12 cellular contexts compared by ENCODE assay signal in the genomic region with DNA sequence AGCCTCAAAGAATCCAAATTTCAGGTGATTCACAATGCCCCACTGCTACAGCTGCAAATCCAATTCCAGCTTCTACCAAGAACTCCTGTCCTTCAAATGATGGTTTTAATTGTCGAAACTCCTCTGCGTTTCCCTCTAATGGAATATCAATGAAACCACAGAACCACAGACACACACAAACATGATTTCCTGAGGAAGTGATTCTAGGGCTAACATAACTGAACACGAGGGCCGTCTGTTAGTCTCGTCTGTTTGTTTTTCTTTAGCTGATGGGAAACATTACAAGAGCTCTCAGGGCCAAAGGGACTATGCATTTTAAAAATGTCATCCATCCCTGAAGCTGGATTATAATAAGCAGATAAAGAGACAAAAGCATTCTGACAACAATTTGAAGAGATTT. TPM values are rescaled to one million over a fixed set of nuclear protein-coding genes. Genes with fewer than 3 reads are reported as not detected.
A peak's percentile ranks its signal among the peaks of the same experiment; 100 is the strongest.
DNase-seq lines count a peak whose midpoint lies in the region; ATAC-seq, FAIRE-seq and TF ChIP-seq lines count a peak whose summit lies in the region.
"Had no signal": no experiment of that assay in that cellular context is flagged by ENCODE, and none has a peak within 500 bp of the region (broad histone marks: within the 10 kb centered on the region; RNA-seq: fewer than 3 reads in every experiment).

No MANE protein-coding gene starts in this region.

- CTCF ChIA-PET in HepG2 (lab: Yijun Ruan, JAX; ENCODE audit: low intra/inter-chr PET ratio, low total read pairs) = no interaction called here
- CTCF ChIA-PET in endothelial cell of umbilical vein (lab: Charles Lee) = interaction anchor here (0.6 to 2.2 kb wide), 16 partner anchors 15 to 298 kb away, joined by 3 to 15 read pairs (median 3); partner anchors contain the start of gene RNF152

- H3K4me2 ChIP-seq in HepG2 (ENCODE audit: low read depth, low read length) (no peak overlapping the region), endothelial cell of umbilical vein (ENCODE audit: insufficient read depth, low read length) (peak overlapping the region; percentile 86)

- ATAC-seq in HepG2 (no peak), HG03097 (IDR thresholded peaks at IDR 0.05; ENCODE audit: low FRiP score, unreplicated experiment) (no peak)

- TF ChIP-seq EP300 in HepG2 (IDR thresholded peaks at IDR 0.05; ENCODE audit: low read depth in 2 of 2, low read length in 2 of 2) (no peak), HepG2 (CRISPR knock-in tag; IDR thresholded peaks at IDR 0.05; ENCODE audit: borderline replicate concordance) (no peak)

- H3K4me3 ChIP-seq in liver (ENCODE audit: low read depth in 1 of 3, low read length in 3 of 3) = no peak overlapping the region
- H3K4me3 ChIP-seq in HepG2 (replicated peaks in 1 of 3; ENCODE audit: insufficient read depth in 1 of 3, low read depth in 2 of 3, low read length in 3 of 3) = no peak overlapping the region
- H3K4me3 ChIP-seq in endothelial cell of umbilical vein (replicated peaks in 1 of 3; ENCODE audit: insufficient read depth in 1 of 3, low read depth in 1 of 3, low read length in 3 of 3) = peak overlapping the region in 1 of 3 experiments; percentile 31
- no peak overlapping the region for H3K4me3 ChIP-seq in HAP-1
- H3K4me3 ChIP-seq: thoracic aorta had no signal

- DNase-seq in HepG2 (ENCODE audit: low spot score) (no peak), NOMO-1 treated with dmso at 0.1 percent for 144 hours (lab: John Stamatoyannopoulos, UW; ENCODE audit: unreplicated experiment) (peak; percentile 53), endothelial cell of umbilical vein (ENCODE audit: low read depth, low spot score) (peak; percentile 93), HAP-1 (ENCODE audit: low spot score in 2 of 2) (no peak), SK-N-DZ (ENCODE audit: low spot score) (no peak)
- DNase-seq in stimulated activated CD4-positive, alpha-beta T cell treated with anti-CD3 and anti-CD28 coated beads, Interleukin-12 subunit alpha, Interleukin-12 subunit beta, amount 100 ng/mL, for 4 hours = no peak
- DNase-seq: COR-L47; effector CD4-positive, alpha-beta T cell; mesendoderm had no signal

- H3K36me3 ChIP-seq in liver (ENCODE audit: control insufficient read depth in 4 of 4, insufficient read depth in 3 of 4, low read depth in 1 of 4, low read length in 3 of 4) (peaks cover 0 to 3% (median 0%) of the 10 kb centered on the region in 4 donors), HepG2 (replicated peaks in 1 of 2; ENCODE audit: control insufficient read depth in 1 of 2, insufficient read depth in 2 of 2, low read length in 2 of 2) (no peaks in the 10 kb centered on the region), endothelial cell of umbilical vein (ENCODE audit: control insufficient read depth in 2 of 2, extremely low read depth in 1 of 2, insufficient read depth in 2 of 2, low read length in 2 of 2) (no peaks in the 10 kb centered on the region), HAP-1 (replicated peaks) (no peaks in the 10 kb centered on the region; the same call in 1 of the 2 replicates)
- H3K36me3 ChIP-seq: thoracic aorta had no signal

- dilution Hi-C loops in endothelial cell of umbilical vein (cut with MboI; ENCODE audit: extremely low pct_ligation_motif_present, low sequenced_read_pairs) = no loop called here

- H3K4me1 ChIP-seq in liver (ENCODE audit: control insufficient read depth in 4 of 4, insufficient read depth in 4 of 4, low read length in 3 of 4) (peaks cover 1 to 16% (median 9%) of the 10 kb centered on the region in 4 donors), HepG2 (ENCODE audit: insufficient read depth, low read length) (no peaks in the 10 kb centered on the region), endothelial cell of umbilical vein (ENCODE audit: control insufficient read depth, extremely low read depth, insufficient read depth, low read length) (peaks cover 43% of the 10 kb centered on the region), HAP-1 (no peaks in the 10 kb centered on the region)

- H3K9me1 ChIP-seq in endothelial cell of umbilical vein (replicated peaks; ENCODE audit: control insufficient read depth, extremely low read depth, insufficient read depth, low read length) = no peaks in the 10 kb centered on the region

- in situ Hi-C loops in HepG2 (cut with HindIII; ENCODE audit: extremely low pct_ligation_motif_present, low pct_unique_long_range_greater_than_20kb) (no loop called here), HAP-1 (cut with MboI; ENCODE audit: low sequenced_read_pairs) (no loop called here)

- H2AFZ ChIP-seq in HepG2 (ENCODE audit: low read length) (no peak overlapping the region), endothelial cell of umbilical vein (ENCODE audit: low read depth, low read length) (no peak overlapping the region)

- no TSS peak for BruUV-seq in HepG2 (replicated peaks; lab: Mats Ljungman, UMichigan)
- no TSS peak for BruUV-seq in endothelial cell of umbilical vein (replicated peaks; lab: Mats Ljungman, UMichigan)

- H3K27ac ChIP-seq in liver (ENCODE audit: low read depth in 1 of 2, low read length in 2 of 2) (peak overlapping the region; percentile 1 to 34), HepG2 (ENCODE audit: extremely low read length, insufficient read depth, low read length) (no peak overlapping the region), endothelial cell of umbilical vein (ENCODE audit: insufficient read depth, low read depth, low read length) (peak overlapping the region; percentile 75)
- H3K27ac ChIP-seq: thoracic aorta had no signal

- peak overlapping the region in 1 of 2 donors; percentile 42 for H3K9ac ChIP-seq in liver (ENCODE audit: low read depth in 1 of 2, low read length in 2 of 2)
- H3K9ac ChIP-seq in HepG2 (ENCODE audit: insufficient read depth, low read depth, low read length) = no peak overlapping the region
- H3K9ac ChIP-seq in endothelial cell of umbilical vein (replicated peaks; ENCODE audit: extremely low read depth, insufficient read depth, low read length) = peak overlapping the region; percentile 33

- H3K27me3 ChIP-seq in liver (ENCODE audit: control insufficient read depth in 4 of 4, insufficient read depth in 4 of 4, low read length in 3 of 4) = no peaks in the 10 kb centered on the region
- no peaks in the 10 kb centered on the region for H3K27me3 ChIP-seq in HepG2 (ENCODE audit: control insufficient read depth in 1 of 2, insufficient read depth in 2 of 2, low read length in 2 of 2)
- no peaks in the 10 kb centered on the region for H3K27me3 ChIP-seq in endothelial cell of umbilical vein (ENCODE audit: control insufficient read depth in 2 of 2, insufficient read depth in 2 of 2, low read length in 2 of 2)
- H3K27me3 ChIP-seq in HAP-1 (ENCODE audit: low read depth) = no peaks in the 10 kb centered on the region

- TF ChIP-seq CTCF in liver (IDR thresholded peaks at IDR 0.05; ENCODE audit: low read depth, low read length, missing input control) (no peak), HepG2 (CRISPR knock-in tag; IDR thresholded peaks at IDR 0.05) (no peak), endothelial cell of umbilical vein (IDR thresholded peaks at IDR 0.05; ENCODE audit: extremely low read depth in 1 of 2, insufficient read depth in 1 of 2, low read depth in 1 of 2, low read length in 2 of 2) (no peak)

- H3K79me2 ChIP-seq in HepG2 (ENCODE audit: insufficient read depth, low read length) (no peaks in the 10 kb centered on the region), endothelial cell of umbilical vein (ENCODE audit: control insufficient read depth, insufficient read depth, low read length) (peaks cover 48% of the 10 kb centered on the region)

- no peaks in the 10 kb centered on the region for H4K20me1 ChIP-seq in HepG2 (ENCODE audit: insufficient read depth, low read length)
- H4K20me1 ChIP-seq in endothelial cell of umbilical vein (replicated peaks; ENCODE audit: control insufficient read depth, extremely low read depth, insufficient read depth, low read length) = no peaks in the 10 kb centered on the region

- intact Hi-C loops in HepG2 (cut with micrococcal nuclease; ENCODE audit: unreplicated experiment) (no loop called here), endothelial cell of umbilical vein (cut with micrococcal nuclease) (loop anchor here (1.0 to 10.0 kb wide), 12 partner anchors 9 to 291 kb away; no protein-coding TSS in a partner anchor)

- WGBS in liver = 16% methylated on average over 5 of the region's 5 CpGs
- 19% methylated on average over 5 of the region's 5 CpGs for WGBS in HepG2 (ENCODE audit: low lambda C conversion rate)

- no peaks in the 10 kb centered on the region for H3K9me3 ChIP-seq in liver (ENCODE audit: control insufficient read depth in 4 of 4, low read length in 3 of 4)
- no peaks in the 10 kb centered on the region for H3K9me3 ChIP-seq in HepG2 (ENCODE audit: low read length)
- no peaks in the 10 kb centered on the region for H3K9me3 ChIP-seq in endothelial cell of umbilical vein (replicated peaks; ENCODE audit: control insufficient read depth, insufficient read depth, low read length)
- H3K9me3 ChIP-seq in HAP-1 = no peaks in the 10 kb centered on the region
- H3K9me3 ChIP-seq: thoracic aorta had no signal

- FAIRE-seq in HepG2 (lab: Jason Lieb, UNC) (no peak), endothelial cell of umbilical vein (lab: Jason Lieb, UNC) (peak; percentile 97)

- POLR2A ChIA-PET in HepG2 (lab: Yijun Ruan, JAX) = no interaction called here
- POLR2A ChIA-PET in endothelial cell of umbilical vein (lab: Charles Lee) = interaction anchor here (0.9 to 1.2 kb wide), 3 partner anchors 49 to 85 kb away, joined by 3 read pairs; no protein-coding TSS in a partner anchor

- no peak for TF ChIP-seq POLR2A in HepG2 (IDR thresholded peaks at IDR 0.05; ENCODE audit: insufficient read depth in 1 of 2, low read depth in 2 of 2, low read length in 2 of 2)
- TF ChIP-seq POLR2A in endothelial cell of umbilical vein (IDR thresholded peaks at IDR 0.05; ENCODE audit: low read depth, low read length) = no peak

- peak in 1 of 2 donors; percentile 41 for TF ChIP-seq RAD21 in liver (IDR thresholded peaks at IDR 0.05)
- no peak for TF ChIP-seq RAD21 in HepG2 (CRISPR knock-in tag; IDR thresholded peaks at IDR 0.05)

RNA-seq across cellular contexts. Expression of gene RNF152, which starts 59.4 kb away (rescaled TPM):
- total RNA-seq in liver (100 to 1,000 TPM in 1 of 2 donors, 1 to 10 TPM in 1; 6.8 to 115 TPM), HepG2 (2016; rRNA removed; fragmentation: Illumina TruSeq; extraction: Trizol) (not detected in 2 replicates), endothelial cell of umbilical vein (24.0 and 27.5 TPM in 2 replicates)
- polyA plus RNA-seq in liver (10 to 100 TPM; 10.1 to 11.2 TPM), HepG2 (2011; rRNA removed) (0.04 and 0.08 TPM in 2 replicates), endothelial cell of umbilical vein (16.0 and 20.8 TPM in 2 replicates)
- not detected in 2 replicates for total RNA-seq in HepG2 (2016; cell fraction: cytosol; rRNA removed; fragmentation: Illumina TruSeq; extraction: Trizol; ENCODE audit: low read depth)
- total RNA-seq in HepG2 (2016; cell fraction: insoluble cytoplasmic fraction; rRNA removed; fragmentation: Illumina TruSeq; extraction: Trizol) = not detected in 2 replicates
- not detected in 2 replicates for total RNA-seq in HepG2 (2016; cell fraction: membrane; rRNA removed; fragmentation: Illumina TruSeq; extraction: Trizol)
- total RNA-seq in HepG2 (2016; cell fraction: nucleus; rRNA removed; fragmentation: Illumina TruSeq; extraction: Trizol) = not detected in 2 replicates
- polyA plus RNA-seq in HepG2 (2011; cell fraction: cytosol; rRNA removed) = 0.07 and 0.08 TPM in 2 replicates
- polyA plus RNA-seq in HepG2 (2011; cell fraction: nucleus; rRNA removed) = not detected in 2 replicates
- polyA plus RNA-seq in HepG2 (2012) = not detected in 2 replicates
- polyA plus RNA-seq in HepG2 (2016; cell fraction: cytosol; fragmentation: Illumina TruSeq; extraction: Trizol; ENCODE audit: low read depth) = not detected in 2 replicates
- not detected in 2 replicates for polyA plus RNA-seq in HepG2 (2016; cell fraction: insoluble cytoplasmic fraction; fragmentation: Illumina TruSeq; extraction: Trizol; ENCODE audit: low read depth)
- polyA plus RNA-seq in HepG2 (2016; cell fraction: membrane; fragmentation: Illumina TruSeq; extraction: Trizol; ENCODE audit: low read depth) = not detected in 2 replicates
- polyA plus RNA-seq in HepG2 (2016; cell fraction: nucleus; fragmentation: Illumina TruSeq; extraction: Trizol; ENCODE audit: insufficient read depth, low read depth) = not detected in 2 replicates
- polyA minus RNA-seq in HepG2 (2011; rRNA and poly(A)+ RNA removed; ENCODE audit: low replicate concordance) = 0.82 TPM in 1 of 2 replicates, not detected in the other
- polyA minus RNA-seq in HepG2 (2011; cell fraction: cytosol; rRNA and poly(A)+ RNA removed) = not detected in 2 replicates
- polyA minus RNA-seq in HepG2 (2011; cell fraction: nucleus; rRNA and poly(A)+ RNA removed) = 0.62 and 0.64 TPM in 2 replicates
- polyA plus RNA-seq in endothelial cell of umbilical vein (2011; cell fraction: cytosol; rRNA removed) = 9.4 and 11.1 TPM in 2 replicates
- 14.4 and 16.8 TPM in 2 replicates for polyA plus RNA-seq in endothelial cell of umbilical vein (2011; cell fraction: nucleus; rRNA removed)
- 6.1 and 8.4 TPM in 2 replicates for polyA plus RNA-seq in endothelial cell of umbilical vein (2012)
- 82.1 and 95.5 TPM in 2 replicates for polyA minus RNA-seq in endothelial cell of umbilical vein
- not detected for polyA minus RNA-seq in endothelial cell of umbilical vein (2011; cell fraction: cytosol; rRNA and poly(A)+ RNA removed)
- 57.2 and 64.8 TPM in 2 replicates for polyA minus RNA-seq in endothelial cell of umbilical vein (2011; cell fraction: nucleus; rRNA and poly(A)+ RNA removed)
- polyA plus RNA-seq in SK-N-DZ (2014; cell fraction: cytosol; rRNA removed) = 3.9 and 6.3 TPM in 2 replicates
- polyA plus RNA-seq in SK-N-DZ (2014; cell fraction: nucleus; rRNA removed) = 2.0 and 2.2 TPM in 2 replicates

Comparison
In these comparisons a context has a peak if more than half of its experiments do, and no peak if none do; other contexts are left out.
1. RNA of gene RNF152, which starts 59.4 kb away (total RNA-seq): 6.8 to 115 TPM in liver and 24.0 to 27.5 TPM in endothelial cell of umbilical vein; not detected in HepG2; every median in the first group is over 4 times any median in the second.
2. DNase-seq: peak in NOMO-1 treated with dmso at 0.1 percent for 144 hours (single experiment) and endothelial cell of umbilical vein (single experiment); none in HepG2 (single experiment), HAP-1 (0 of 2), stimulated activated CD4-positive, alpha-beta T cell treated with anti-CD3 and anti-CD28 coated beads, Interleukin-12 subunit alpha, Interleukin-12 subunit beta, amount 100 ng/mL, for 4 hours (single experiment) and SK-N-DZ (single experiment).